ENCODE assay signal across 22 cellular contexts in the genomic region with DNA sequence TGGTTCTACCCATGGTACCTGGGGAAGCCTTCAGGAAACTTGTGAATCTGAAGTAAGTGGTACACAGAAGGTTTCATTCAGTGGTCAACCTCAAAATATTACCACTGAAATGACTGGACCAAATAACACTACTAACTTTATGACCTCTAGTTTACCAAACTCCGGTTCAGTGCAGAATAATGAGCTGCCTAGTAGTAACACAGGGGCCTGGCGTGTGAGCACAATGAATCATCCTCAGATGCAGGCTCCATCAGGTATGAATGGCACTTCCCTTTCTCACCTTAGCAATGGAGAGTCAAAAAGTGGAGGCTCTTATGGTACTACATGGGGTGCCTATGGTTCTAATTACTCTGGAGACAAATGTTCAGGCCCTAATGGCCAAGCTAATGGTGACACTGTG. TPM values are rescaled to one million over a fixed set of nuclear protein-coding genes. Genes with fewer than 3 reads are reported as not detected.
DNase-seq lines count a peak whose midpoint lies in the region; ATAC-seq, FAIRE-seq and TF ChIP-seq lines count a peak whose summit lies in the region.
"Had no signal": no experiment of that assay in that cellular context is flagged by ENCODE, and none has a peak within 500 bp of the region (broad histone marks: within the 10 kb centered on the region; RNA-seq: fewer than 3 reads in every experiment).

No MANE protein-coding gene starts in this region.

- H3K27ac Mint-ChIP-seq in H9, result peak overlapping the region in 2 of 3 experiments; percentile 6 to 9; a peak in 2 of 7 replicates

- no peaks in the 10 kb centered on the region for H3K4me1 Mint-ChIP-seq in H9

- no peaks in the 10 kb centered on the region for H3K9me3 ChIP-seq in H9 (ENCODE audit: control insufficient read depth, low read depth, low read length)
- H3K9me3 ChIP-seq: A549, BE2C, SJCRH30 had no signal

- peaks cover 43 to 90% (median 80%) of the 10 kb centered on the region in 3 experiments for H3K36me3 Mint-ChIP-seq in H9 (ENCODE audit: insufficient read depth in 1 of 3, low read depth in 3 of 3)

- H4K91ac ChIP-seq in H9 (ENCODE audit: insufficient read length, low read depth, low read length), result no peak overlapping the region

- H3K27ac ChIP-seq in H9 (ENCODE audit: insufficient read length, low read depth, low read length) (no peak overlapping the region), coronary artery (no peak overlapping the region)
- H3K27ac ChIP-seq: A549, SJCRH30 had no signal

- no peak overlapping the region for H2BK15ac ChIP-seq in H9 (ENCODE audit: low read depth, low read length)

- no peak overlapping the region for H2BK20ac ChIP-seq in H9 (ENCODE audit: low read depth, low read length, poor library complexity, severe bottlenecking)

- H3K9me3 Mint-ChIP-seq in H9, result no peaks in the 10 kb centered on the region

- peaks cover 2% of the 10 kb centered on the region; the same call in 1 of the 2 replicates for H3K79me2 ChIP-seq in H9 (ENCODE audit: insufficient read depth, low read length)

- no peak overlapping the region for H3K4ac ChIP-seq in H9 (ENCODE audit: low read depth, low read length)

- no peaks in the 10 kb centered on the region for H3K23me2 ChIP-seq in H9 (ENCODE audit: insufficient read length, low read depth, low read length, poor library complexity, severe bottlenecking)

- H2BK12ac ChIP-seq in H9 (ENCODE audit: insufficient read length, low read depth, low read length), result no peak overlapping the region

- H3K23ac ChIP-seq in H9 (ENCODE audit: insufficient read length, low read depth, low read length), result no peak overlapping the region

- H2AK5ac ChIP-seq in H9 (ENCODE audit: insufficient read length, low read length), result no peak overlapping the region

- no peak overlapping the region for H3K56ac ChIP-seq in H9 (ENCODE audit: insufficient read length, low read depth, low read length)

- H3K18ac ChIP-seq in H9 (ENCODE audit: insufficient read length, low read depth, low read length), result no peak overlapping the region

- H2BK5ac ChIP-seq in H9 (ENCODE audit: insufficient read length, low read length), result no peak overlapping the region

- no peaks in the 10 kb centered on the region for H3K27me3 Mint-ChIP-seq in H9 (ENCODE audit: low read depth)

- no peak for TF ChIP-seq CTCF in H9 (conservative IDR thresholded peaks at IDR 0.05)
- no peak for TF ChIP-seq CTCF in bronchial epithelial cell (IDR thresholded peaks at IDR 0.05; ENCODE audit: insufficient read depth, low read length, severe bottlenecking)
- no peak for TF ChIP-seq CTCF in coronary artery (IDR thresholded peaks at IDR 0.05)

- no peak overlapping the region for H3K4me3 Mint-ChIP-seq in H9

- H3K4me3 ChIP-seq in bronchial epithelial cell (ENCODE audit: low read depth, low read length) (no peak overlapping the region), coronary artery (no peak overlapping the region)
- H3K4me3 ChIP-seq: A549, K562, SJCRH30 had no signal

- no peak overlapping the region for H3K9ac ChIP-seq in H9 (ENCODE audit: extremely low read depth, insufficient read length, low read length)

- no peak overlapping the region for H4K8ac ChIP-seq in H9 (replicated peaks; ENCODE audit: insufficient read length, low read depth, low read length)

- H3K79me1 ChIP-seq in H9 (ENCODE audit: insufficient read depth, low read depth, low read length, poor library complexity, severe bottlenecking), result no peaks in the 10 kb centered on the region

- no CpG with 5 or more reads among the region's 2 CpGs for WGBS in H9 (ENCODE audit: extremely low coverage, insufficient read length, low lambda C conversion rate)

- no peaks in the 10 kb centered on the region for H3K27me3 ChIP-seq in H9 (ENCODE audit: insufficient read depth, low read length)
- no peaks in the 10 kb centered on the region for H3K27me3 ChIP-seq in bronchial epithelial cell (ENCODE audit: control insufficient read depth, insufficient read depth, low read length)
- H3K27me3 ChIP-seq: BE2C, SJCRH30 had no signal

- no peak overlapping the region for H3T11ph ChIP-seq in H9 (ENCODE audit: low read length)

- no peak overlapping the region for H4K5ac ChIP-seq in H9 (ENCODE audit: insufficient read length, low read depth, low read length)

- ATAC-seq in HG02798 (IDR thresholded peaks at IDR 0.05; ENCODE audit: poor library complexity, unreplicated experiment), result no peak
- ATAC-seq: A549, HepG2, K562 had no signal

- no peak for FAIRE-seq in bronchial epithelial cell (lab: Jason Lieb, UNC)
- FAIRE-seq: A549, D721Med, H1, HepG2, K562 had no signal

- no peak overlapping the region for H2BK120ac ChIP-seq in H9 (ENCODE audit: low read depth, low read length, poor library complexity, severe bottlenecking)

- no peak for DNase-seq in H9
- peak; percentile 27 for DNase-seq in M059J (ENCODE audit: low read depth)
- DNase-seq in bronchial epithelial cell (ENCODE audit: low read depth), result peak; percentile 48
- peak; percentile 58 for DNase-seq in kidney tubule cell (ENCODE audit: low spot score)
- DNase-seq in Kasumi-1 (lab: John Stamatoyannopoulos, UW), result no peak
- DNase-seq in H4 (ENCODE audit: low spot score), result no peak
- DNase-seq in coronary artery (ENCODE audit: low spot score), result no peak
- DNase-seq: BE2C, DMS53, GDM1, NCI-H1092 treated with DMSO at 0.1 percent for 48 hours, NCI-H1436 treated with DMSO at 0.1 percent for 48 hours, NCI-H1930, NCI-H2227 treated with DMSO at 0.1 percent for 48 hours, NCI-H510A, SJCRH30 had no signal

- no peak overlapping the region for H3K4me2 ChIP-seq in H9 (ENCODE audit: insufficient read depth, insufficient read length, low read length)
- H3K4me2 ChIP-seq: A549 had no signal

- H2AFZ ChIP-seq in H9 (ENCODE audit: low read length), result no peak overlapping the region

- H3K36me3 ChIP-seq in bronchial epithelial cell (ENCODE audit: control insufficient read depth, insufficient read depth, low read length), result peaks cover 17% of the 10 kb centered on the region

- H3K14ac ChIP-seq in H9 (ENCODE audit: insufficient read depth, low read length), result no peak overlapping the region

- no peaks in the 10 kb centered on the region for H4K20me1 ChIP-seq in H9 (ENCODE audit: control insufficient read depth, insufficient read depth, insufficient read length)

- no peaks in the 10 kb centered on the region for H3K4me1 ChIP-seq in H9 (ENCODE audit: insufficient read depth, low read length)
- H3K4me1 ChIP-seq: A549, BE2C, SJCRH30 had no signal

RNA-seq across cellular contexts. Expression of a gene that starts 55.9 kb away (rescaled TPM):
- total RNA-seq in H9 (2021) (0.15 and 0.22 TPM in 2 replicates), bronchial epithelial cell (not detected in 2 replicates)
- total RNA-seq in M059J (2014; rRNA removed; shearing (Covaris generic)), result not detected in 2 replicates
- total RNA-seq in H4 (2014; rRNA removed; shearing (Covaris generic)), result 0.50 TPM in 1 of 2 replicates, not detected in the other

Comparison
In these comparisons a context has a peak if more than half of its experiments do, and no peak if none do; other contexts are left out.
1. DNase-seq: peak in M059J (single experiment), bronchial epithelial cell (single experiment) and kidney tubule cell (single experiment); none in H9 (single experiment), Kasumi-1 (0 of 2), H4 (single experiment) and coronary artery (single experiment).